20 cellular contexts compared by ENCODE assay signal in the genomic region with DNA sequence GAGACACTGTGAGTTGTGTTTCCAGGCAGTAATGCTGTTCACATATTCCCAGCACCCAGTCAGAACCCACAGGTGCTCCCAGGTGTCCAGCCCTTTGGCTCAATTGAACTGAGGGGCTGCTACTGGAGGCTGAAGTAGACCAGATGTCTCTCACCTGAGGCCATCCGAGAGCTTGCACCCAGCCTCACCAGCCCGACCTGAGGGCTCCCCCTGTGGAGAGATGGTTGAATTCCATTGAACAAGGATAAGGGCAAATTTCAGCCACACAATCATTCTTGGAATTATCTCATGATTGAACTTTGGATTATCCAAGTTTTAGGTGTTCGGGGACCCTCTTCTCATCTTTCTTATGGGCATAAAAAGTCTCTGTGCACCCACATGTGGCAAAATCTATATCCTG. TPM values are rescaled to one million over a fixed set of nuclear protein-coding genes. Genes with fewer than 3 reads are reported as not detected.
DNase-seq lines count a peak whose midpoint lies in the region; ATAC-seq, FAIRE-seq and TF ChIP-seq lines count a peak whose summit lies in the region.
"Had no signal": no experiment of that assay in that cellular context is flagged by ENCODE, and none has a peak within 500 bp of the region (broad histone marks: within the 10 kb centered on the region; RNA-seq: fewer than 3 reads in every experiment).

No MANE protein-coding gene starts in this region.

- dilution Hi-C loops in keratinocyte (cut with MboI; ENCODE audit: extremely low pct_ligation_motif_present, low sequenced_read_pairs) = no loop called here

- no peak overlapping the region for H3K14ac ChIP-seq in neuronal stem cell (ENCODE audit: low read length)

- TF ChIP-seq POLR2A in K562 (conservative IDR thresholded peaks at IDR 0.05) = no peak

- TF ChIP-seq EP300 in K562 (IDR thresholded peaks at IDR 0.05; ENCODE audit: low read length) = no peak

- H3K27me3 ChIP-seq in DOHH2 (ENCODE audit: control insufficient read depth, low read length) = no peaks in the 10 kb centered on the region
- H3K27me3 ChIP-seq in K562 (ENCODE audit: control insufficient read depth in 2 of 2, insufficient read depth in 2 of 2, low read length in 2 of 2) = peaks cover 0 to 19% of the 10 kb centered on the region in 2 experiments; a peak in 3 of 5 replicates
- no peaks in the 10 kb centered on the region for H3K27me3 ChIP-seq in keratinocyte (ENCODE audit: control insufficient read depth, extremely low read depth, insufficient read depth, low read length)
- H3K27me3 ChIP-seq in neuronal stem cell (ENCODE audit: control insufficient read depth in 3 of 3, insufficient read depth in 3 of 3, low read depth in 1 of 3, low read length in 3 of 3) = no peaks in the 10 kb centered on the region
- H3K27me3 ChIP-seq: upper lobe of right lung had no signal

- H2BK5ac ChIP-seq in neuronal stem cell (ENCODE audit: low read length) = no peak overlapping the region

- intact Hi-C loops in K562 (cut with micrococcal nuclease) = no loop called here

- H3K9ac ChIP-seq in K562 (ENCODE audit: insufficient read depth in 1 of 2, low read depth in 2 of 2, low read length in 2 of 2) = no peak overlapping the region
- H3K9ac ChIP-seq in keratinocyte (ENCODE audit: control insufficient read depth, extremely low read depth, insufficient read depth, low read length) = no peak overlapping the region
- H3K9ac ChIP-seq in neuronal stem cell (ENCODE audit: low read depth, low read length, poor library complexity) = no peak overlapping the region

- H4K91ac ChIP-seq in neuronal stem cell (ENCODE audit: low read depth, low read length, poor library complexity) = no peak overlapping the region

- peak in 1 of 2 experiments; percentile 36; a peak in 1 of 4 replicates for TF ChIP-seq RAD21 in K562 (CRISPR knock-in tag; conservative IDR thresholded peaks at IDR 0.05 in 1 of 2, IDR thresholded peaks at IDR 0.05 in 1 of 2)

- no peaks in the 10 kb centered on the region for H3F3A ChIP-seq in DOHH2 (ENCODE audit: control insufficient read depth, insufficient read depth)

- no peak overlapping the region for H3K4ac ChIP-seq in neuronal stem cell (ENCODE audit: low read length)

- no peak overlapping the region for H2BK15ac ChIP-seq in neuronal stem cell (ENCODE audit: low read length)

- H2BK120ac ChIP-seq in neuronal stem cell (ENCODE audit: low read depth, low read length) = no peak overlapping the region

- POLR2A ChIA-PET in K562 (lab: Yijun Ruan, JAX) = interaction anchor here (0.5 to 2.7 kb wide), 4 partner anchors 8 to 197 kb away, joined by 3 to 9 read pairs (median 4); no protein-coding TSS in a partner anchor

- no TSS peak for BruUV-seq in K562 (replicated peaks; lab: Mats Ljungman, UMichigan)

- H3K4me3 ChIP-seq in DOHH2 (ENCODE audit: low read length) (no peak overlapping the region), K562 (no peak overlapping the region), keratinocyte (ENCODE audit: control insufficient read depth in 2 of 3, extremely low read depth in 1 of 3, insufficient read depth in 2 of 3, low read depth in 1 of 3, low read length in 3 of 3) (no peak overlapping the region), neuronal stem cell (ENCODE audit: low read length in 2 of 2) (no peak overlapping the region)
- H3K4me3 ChIP-seq: SK-N-MC, upper lobe of right lung had no signal

- TF ChIP-seq CTCF in DOHH2 (IDR thresholded peaks at IDR 0.05; ENCODE audit: low read depth, low read length, poor library complexity, severe bottlenecking) (peak; percentile 11), K562 (IDR thresholded peaks at IDR 0.05 in 2 of 3, conservative IDR thresholded peaks at IDR 0.05 in 1 of 3; ENCODE audit: insufficient read depth in 2 of 3, low read depth in 1 of 3, low read length in 3 of 3) (peak; percentile 59 to 63 (median 62)), keratinocyte (optimal IDR thresholded peaks at IDR 0.05 in 1 of 3, IDR thresholded peaks at IDR 0.05 in 1 of 3, conservative IDR thresholded peaks at IDR 0.05 in 1 of 3; ENCODE audit: extremely low read depth in 1 of 3, insufficient read depth in 2 of 3, low read length in 3 of 3) (peak; percentile 23 to 44 (median 31))

- DNase-seq in HuH-7 (ENCODE audit: low spot score) = peak; percentile 81
- peak in 2 of 4 experiments; percentile 30 to 56 for DNase-seq in K562 (ENCODE audit: extremely low read depth in 1 of 4, low spot score in 3 of 4)
- DNase-seq in keratinocyte (ENCODE audit: low read depth, low spot score) = no peak
- DNase-seq in neuronal stem cell (ENCODE audit: low spot score) = no peak
- DNase-seq in activated naive CD4-positive, alpha-beta T cell treated with Interleukin-2 at 50 U/mL for 16 hours = no peak
- no peak for DNase-seq in activated CD8-positive, alpha-beta memory T cell treated with anti-CD3 and anti-CD28 coated beads for 24 hours
- DNase-seq: foreskin fibroblast; left cardiac atrium; midbrain; NCI-H526 treated with DMSO at 0.1 percent for 48 hours; nephron progenitor cell; stimulated activated CD4-positive, alpha-beta T cell treated with anti-CD3 and anti-CD28 coated beads, Interleukin-4, amount 100 ng/mL, for 4 hours; upper lobe of right lung had no signal

- no peak overlapping the region for H3K27ac ChIP-seq in DOHH2 (ENCODE audit: low read depth, low read length)
- no peak overlapping the region for H3K27ac ChIP-seq in K562 (ENCODE audit: extremely low read depth, low read depth, low read length)
- H3K27ac ChIP-seq in keratinocyte (ENCODE audit: control insufficient read depth, insufficient read depth, low read length) = no peak overlapping the region
- no peak overlapping the region for H3K27ac ChIP-seq in neuronal stem cell (replicated peaks; ENCODE audit: low read length)
- H3K27ac ChIP-seq: SK-N-MC, upper lobe of right lung had no signal

- H3K4me2 ChIP-seq in DOHH2 (ENCODE audit: low read length) (no peak overlapping the region), K562 (ENCODE audit: insufficient read depth, low read length) (no peak overlapping the region), keratinocyte (ENCODE audit: control insufficient read depth, extremely low read depth, insufficient read depth, low read depth, low read length) (no peak overlapping the region), neuronal stem cell (ENCODE audit: insufficient read depth, low read length, poor library complexity, severe bottlenecking) (no peak overlapping the region)

- H3K23ac ChIP-seq in neuronal stem cell (ENCODE audit: low read depth, low read length, poor library complexity) = no peak overlapping the region

- no peak overlapping the region for H4K8ac ChIP-seq in neuronal stem cell (ENCODE audit: low read depth, low read length)

- H3K79me1 ChIP-seq in neuronal stem cell (ENCODE audit: low read depth, low read length) = no peaks in the 10 kb centered on the region

- H3K9me3 ChIP-seq in DOHH2 (ENCODE audit: control insufficient read depth, insufficient read depth, low read length) (peaks cover 7% of the 10 kb centered on the region; the same call in 1 of the 2 replicates), K562 (replicated peaks; ENCODE audit: control insufficient read depth, insufficient read depth, low read depth, low read length) (no peaks in the 10 kb centered on the region), keratinocyte (ENCODE audit: control insufficient read depth, low read depth, low read length) (no peaks in the 10 kb centered on the region), neuronal stem cell (replicated peaks in 1 of 2; ENCODE audit: control insufficient read depth in 2 of 2, insufficient read depth in 1 of 2, low read depth in 1 of 2, low read length in 2 of 2) (peaks cover 9 to 10% of the 10 kb centered on the region in 2 donors)

- in situ Hi-C loops in K562 (cut with MboI) = no loop called here

- H3K79me2 ChIP-seq in DOHH2 (ENCODE audit: control insufficient read depth, low read length) = no peaks in the 10 kb centered on the region
- H3K79me2 ChIP-seq in K562 (ENCODE audit: control insufficient read depth, insufficient read depth, low read length) = no peaks in the 10 kb centered on the region
- no peaks in the 10 kb centered on the region for H3K79me2 ChIP-seq in keratinocyte (ENCODE audit: control insufficient read depth, insufficient read depth, low read length)

- CTCF ChIA-PET in K562 (lab: Yijun Ruan, JAX; ENCODE audit: low intra/inter-chr PET ratio) = no interaction called here

- no peak overlapping the region for H2AK5ac ChIP-seq in neuronal stem cell (ENCODE audit: low read depth, low read length)

- H3K4me1 ChIP-seq in DOHH2 (ENCODE audit: control insufficient read depth, low read length) (no peaks in the 10 kb centered on the region), K562 (replicated peaks in 1 of 2; ENCODE audit: control insufficient read depth in 2 of 2, insufficient read depth in 2 of 2, low read length in 2 of 2) (peaks cover under 1 to 14% of the 10 kb centered on the region in 2 experiments; a peak in 3 of 5 replicates), keratinocyte (ENCODE audit: control insufficient read depth, extremely low read depth, insufficient read depth, low read length) (no peaks in the 10 kb centered on the region), neuronal stem cell (ENCODE audit: control insufficient read depth in 2 of 2, insufficient read depth in 1 of 2, low read depth in 1 of 2, low read length in 2 of 2) (no peaks in the 10 kb centered on the region)
- H3K4me1 ChIP-seq: Caco-2, upper lobe of right lung had no signal

- peak; percentile 73 for ATAC-seq in K562
- no peak for ATAC-seq in HG03139 (IDR thresholded peaks at IDR 0.05; ENCODE audit: unreplicated experiment)
- ATAC-seq: activated naive CD4-positive, alpha-beta T cell treated with anti-CD3 and anti-CD28 coated beads, Interleukin-2, amount 50 U/mL, for 72 hours; left cardiac atrium; upper lobe of right lung had no signal

- 4% methylated on average over 3 of the region's 3 CpGs for WGBS in K562 (ENCODE audit: insufficient coverage, low coverage, missing lambda C conversion rate)
- WGBS in neuronal stem cell (ENCODE audit: extremely low coverage in 2 of 2, insufficient read length in 2 of 2, insufficient replicate concordance in 1 of 2), 2 donors = no CpG with 5 or more reads among the region's 3 CpGs

- H4K20me1 ChIP-seq in DOHH2 (ENCODE audit: control insufficient read depth, insufficient read depth, low read depth, low read length) (no peaks in the 10 kb centered on the region), K562 (replicated peaks; ENCODE audit: control insufficient read depth, insufficient read depth, low read length) (no peaks in the 10 kb centered on the region), keratinocyte (ENCODE audit: control insufficient read depth, extremely low read depth, insufficient read depth, low read length) (no peaks in the 10 kb centered on the region)

- H2AFZ ChIP-seq in K562 (ENCODE audit: low read depth, low read length) (no peak overlapping the region), keratinocyte (ENCODE audit: control insufficient read depth, low read length) (no peak overlapping the region), neuronal stem cell (ENCODE audit: low read length) (no peak overlapping the region)

- H2BK12ac ChIP-seq in neuronal stem cell (ENCODE audit: low read length) = no peak overlapping the region

- no peaks in the 10 kb centered on the region for H3K36me3 ChIP-seq in DOHH2 (ENCODE audit: control insufficient read depth, low read length)
- no peaks in the 10 kb centered on the region for H3K36me3 ChIP-seq in K562 (ENCODE audit: control insufficient read depth, insufficient read depth, low read length)
- H3K36me3 ChIP-seq in keratinocyte (ENCODE audit: control insufficient read depth in 2 of 2, extremely low read depth in 1 of 2, insufficient read depth in 2 of 2, low read length in 2 of 2) = no peaks in the 10 kb centered on the region
- peaks cover 0 to 17% of the 10 kb centered on the region in 2 donors for H3K36me3 ChIP-seq in neuronal stem cell (replicated peaks in 1 of 2; ENCODE audit: control insufficient read depth in 2 of 2, insufficient read depth in 2 of 2, low read length in 2 of 2)
- H3K36me3 ChIP-seq: upper lobe of right lung had no signal

- FAIRE-seq in K562 (lab: Jason Lieb, UNC) = peak; percentile 51
- no peak for FAIRE-seq in keratinocyte (lab: Jason Lieb, UNC)
- FAIRE-seq: colon, endometrium had no signal

- no peak overlapping the region for H3K18ac ChIP-seq in neuronal stem cell (ENCODE audit: low read length)

- H3K9me1 ChIP-seq in K562 (ENCODE audit: control insufficient read depth, insufficient read depth, low read length) (no peaks in the 10 kb centered on the region), keratinocyte (ENCODE audit: control insufficient read depth, extremely low read depth, insufficient read depth, low read length) (no peaks in the 10 kb centered on the region)

- no peaks in the 10 kb centered on the region for H3K9me2 ChIP-seq in DOHH2 (replicated peaks; ENCODE audit: control insufficient read depth, low read length)

RNA-seq across cellular contexts. Expression of a gene that starts 52.1 kb away (rescaled TPM):
- total RNA-seq in K562 (2011; cell fraction: chromatin; rRNA removed; ENCODE audit: low replicate concordance) = 22.3 and 52.9 TPM in 2 replicates
- total RNA-seq in K562 (2011; cell fraction: nucleolus; rRNA removed) = 25.5 and 27.1 TPM in 2 replicates
- total RNA-seq in K562 (2011; cell fraction: nucleoplasm; rRNA removed) = 20.5 and 20.6 TPM in 2 replicates
- total RNA-seq in K562 (2014; rRNA removed) (11.8 and 12.0 TPM in 2 replicates), K562 (2014; rRNA removed; fragmentation: Illumina TruSeq; extraction: Trizol) (0.83 and 1.7 TPM in 2 replicates), K562 (2015; rRNA removed; fragmentation: Illumina TruSeq; extraction: Trizol) (4.1 and 5.0 TPM in 2 replicates), K562 (2021) (17.4 and 19.7 TPM in 2 replicates)
- polyA plus RNA-seq in K562 (2011; rRNA removed) (3.4 and 5.6 TPM in 2 replicates), K562 (2014; fragmentation: Illumina TruSeq; extraction: Trizol) (3.6 and 6.9 TPM in 2 replicates), K562 (2014; fragmentation: Nextera tagmentation; extraction: Ambion mirVana) (under 1 TPM; 0.18 to 0.29 TPM), K562 (2014; rRNA removed) (11.1 and 12.5 TPM in 2 replicates), keratinocyte (1.6 to 3.5 TPM (median 1.8 TPM) in 3 replicates)
- 3.0 and 8.2 TPM in 2 replicates for polyA plus RNA-seq in K562 (2011; cell fraction: cytosol; rRNA removed)
- polyA plus RNA-seq in K562 (2011; cell fraction: nucleus; rRNA removed) = 22.5 and 42.0 TPM in 2 replicates
- 15.8 and 26.7 TPM in 2 replicates for polyA plus RNA-seq in K562 (2012)
- polyA minus RNA-seq in K562 (2011; rRNA and poly(A)+ RNA removed) = 3.4 TPM in 2 replicates
- polyA minus RNA-seq in K562 (2011; cell fraction: cytosol; rRNA and poly(A)+ RNA removed) = 8.2 and 10.9 TPM in 2 replicates
- polyA minus RNA-seq in K562 (2011; cell fraction: nucleus; rRNA and poly(A)+ RNA removed) = 7.0 and 7.1 TPM in 2 replicates
- 2.6 TPM for polyA plus RNA-seq in keratinocyte (2011; ENCODE audit: low read depth)
- polyA plus RNA-seq in keratinocyte (2011; cell fraction: cytosol; rRNA removed) = 0.74 and 1.5 TPM in 2 replicates
- polyA plus RNA-seq in keratinocyte (2011; cell fraction: nucleus; rRNA removed) = 15.7 and 26.8 TPM in 2 replicates
- polyA plus RNA-seq in keratinocyte (2012; ENCODE audit: low replicate concordance) = 2.4 and 3.8 TPM in 2 replicates
- 6.1 to 8.1 TPM (median 7.0 TPM) in 3 replicates for polyA minus RNA-seq in keratinocyte
- 2.7 TPM for polyA minus RNA-seq in keratinocyte (2011; cell fraction: cytosol; rRNA and poly(A)+ RNA removed)
- polyA minus RNA-seq in keratinocyte (2011; cell fraction: nucleus; rRNA and poly(A)+ RNA removed) = 17.4 and 31.7 TPM in 2 replicates
- 7.3 TPM for polyA plus RNA-seq in neuronal stem cell (2013, experiment 1 of 2)
- 7.9 TPM for polyA plus RNA-seq in neuronal stem cell (2013, experiment 2 of 2)

Comparison
In these comparisons a context has a peak if more than half of its experiments do, and no peak if none do; other contexts are left out.
1. CTCF ChIP-seq: peak in every context shown above with its lines; median percentile 62 in K562; 31 in keratinocyte; 11 in DOHH2.